In genomic region chr2:207771421-207771820, GRCh38 we compare ENCODE assay signal across 1 cellular context.
TF ChIP-seq lines count a peak whose summit lies in the region.

No MANE protein-coding gene starts in this region.

TF ChIP-seq in GM23338, 12 proteins besides CTCF, POLR2A, EP300 and RAD21:
- no peak for TF ChIP-seq ZNF462 (CRISPR knock-in tag; IDR thresholded peaks at IDR 0.05)
- no peak for TF ChIP-seq JUNB (IDR thresholded peaks at IDR 0.05; ENCODE audit: unreplicated experiment)
- TF ChIP-seq, protein P1, sequence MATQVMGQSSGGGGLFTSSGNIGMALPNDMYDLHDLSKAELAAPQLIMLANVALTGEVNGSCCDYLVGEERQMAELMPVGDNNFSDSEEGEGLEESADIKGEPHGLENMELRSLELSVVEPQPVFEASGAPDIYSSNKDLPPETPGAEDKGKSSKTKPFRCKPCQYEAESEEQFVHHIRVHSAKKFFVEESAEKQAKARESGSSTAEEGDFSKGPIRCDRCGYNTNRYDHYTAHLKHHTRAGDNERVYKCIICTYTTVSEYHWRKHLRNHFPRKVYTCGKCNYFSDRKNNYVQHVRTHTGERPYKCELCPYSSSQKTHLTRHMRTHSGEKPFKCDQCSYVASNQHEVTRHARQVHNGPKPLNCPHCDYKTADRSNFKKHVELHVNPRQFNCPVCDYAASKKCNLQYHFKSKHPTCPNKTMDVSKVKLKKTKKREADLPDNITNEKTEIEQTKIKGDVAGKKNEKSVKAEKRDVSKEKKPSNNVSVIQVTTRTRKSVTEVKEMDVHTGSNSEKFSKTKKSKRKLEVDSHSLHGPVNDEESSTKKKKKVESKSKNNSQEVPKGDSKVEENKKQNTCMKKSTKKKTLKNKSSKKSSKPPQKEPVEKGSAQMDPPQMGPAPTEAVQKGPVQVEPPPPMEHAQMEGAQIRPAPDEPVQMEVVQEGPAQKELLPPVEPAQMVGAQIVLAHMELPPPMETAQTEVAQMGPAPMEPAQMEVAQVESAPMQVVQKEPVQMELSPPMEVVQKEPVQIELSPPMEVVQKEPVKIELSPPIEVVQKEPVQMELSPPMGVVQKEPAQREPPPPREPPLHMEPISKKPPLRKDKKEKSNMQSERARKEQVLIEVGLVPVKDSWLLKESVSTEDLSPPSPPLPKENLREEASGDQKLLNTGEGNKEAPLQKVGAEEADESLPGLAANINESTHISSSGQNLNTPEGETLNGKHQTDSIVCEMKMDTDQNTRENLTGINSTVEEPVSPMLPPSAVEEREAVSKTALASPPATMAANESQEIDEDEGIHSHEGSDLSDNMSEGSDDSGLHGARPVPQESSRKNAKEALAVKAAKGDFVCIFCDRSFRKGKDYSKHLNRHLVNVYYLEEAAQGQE (IDR thresholded peaks at IDR 0.05; ENCODE audit: unreplicated experiment): no peak
- no peak for TF ChIP-seq STAT1 (IDR thresholded peaks at IDR 0.05; ENCODE audit: unreplicated experiment)
- no peak for TF ChIP-seq NANOG (IDR thresholded peaks at IDR 0.05; ENCODE audit: borderline replicate concordance)
- no peak for TF ChIP-seq POLR2AphosphoS5 (IDR thresholded peaks at IDR 0.05; ENCODE audit: low read depth)
- no peak for TF ChIP-seq ZNF114 (CRISPR knock-in tag; IDR thresholded peaks at IDR 0.05)
- no peak for TF ChIP-seq CREB1 (CRISPR knock-in tag; IDR thresholded peaks at IDR 0.05; ENCODE audit: low read depth)
- no peak for TF ChIP-seq ZNF331 (CRISPR knock-in tag; IDR thresholded peaks at IDR 0.05; ENCODE audit: low read depth)
- no peak for TF ChIP-seq ETS1 (IDR thresholded peaks at IDR 0.05)
- no peak for TF ChIP-seq EZH2phosphoT487 (IDR thresholded peaks at IDR 0.05; ENCODE audit: unreplicated experiment)
- no peak for TF ChIP-seq EZH2 (IDR thresholded peaks at IDR 0.05; ENCODE audit: low read depth, unreplicated experiment)
